1 cellular context compared by ENCODE assay signal in genomic region chr2:168247341-168248305, GRCh38.
TF ChIP-seq lines count a peak whose summit lies in the region.

TSS of gene STK39 (minus strand) at chr2:168247595. CDS start at chr2:168247435, 160 bp downstream.

TF ChIP-seq in HepG2, 621 proteins besides CTCF, POLR2A, EP300 and RAD21 (continued from another document and continues in another):
- TF ChIP-seq KAT8 (CRISPR knock-in tag; IDR thresholded peaks at IDR 0.05) (peak; percentile 51; the same call in 1 of the 2 replicates), SAFB2 (CRISPR knock-in tag; IDR thresholded peaks at IDR 0.05; ENCODE audit: borderline replicate concordance, low read depth) (0 out of 2 replicates have a peak, but pooled peaks have one; percentile 71), SPEN (CRISPR knock-in tag; IDR thresholded peaks at IDR 0.05; ENCODE audit: low read depth) (0 out of 2 replicates have a peak, but pooled peaks have one; percentile 35), ZNF740 (CRISPR knock-in tag; IDR thresholded peaks at IDR 0.05) (peak; percentile 92), ZNF224 (CRISPR knock-in tag; IDR thresholded peaks at IDR 0.05) (no peak), ZNF333 (CRISPR knock-in tag; IDR thresholded peaks at IDR 0.05; ENCODE audit: borderline replicate concordance) (no peak), ZSCAN31 (CRISPR knock-in tag; IDR thresholded peaks at IDR 0.05; ENCODE audit: low read depth) (peak; percentile 68), NAIF1 (CRISPR knock-in tag; IDR thresholded peaks at IDR 0.05; ENCODE audit: borderline replicate concordance) (peak; percentile 44; the same call in 1 of the 2 replicates), THAP11 (CRISPR knock-in tag; IDR thresholded peaks at IDR 0.05) (peak; percentile 63), ZNF44 (CRISPR knock-in tag; IDR thresholded peaks at IDR 0.05) (no peak), TERF1 (CRISPR knock-in tag; IDR thresholded peaks at IDR 0.05) (no peak), SMAD9 (CRISPR knock-in tag; IDR thresholded peaks at IDR 0.05) (no peak), E2F5 (CRISPR knock-in tag; conservative IDR thresholded peaks at IDR 0.05) (peak; percentile 41; the same call in 1 of the 2 replicates), PAXIP1 (CRISPR knock-in tag; conservative IDR thresholded peaks at IDR 0.05) (peak; percentile 47; the same call in 1 of the 2 replicates), HNRNPLL (IDR thresholded peaks at IDR 0.05; ENCODE audit: low read depth, low read length, poor library complexity, severe bottlenecking) (peak; percentile 95), ZNF292 (CRISPR knock-in tag; IDR thresholded peaks at IDR 0.05; ENCODE audit: borderline replicate concordance, low read depth) (peak; percentile 91), IRX3 (CRISPR knock-in tag; IDR thresholded peaks at IDR 0.05; ENCODE audit: borderline replicate concordance, low read depth) (no peak), ZNF276 (CRISPR knock-in tag; IDR thresholded peaks at IDR 0.05; ENCODE audit: low read depth) (peak; percentile 44; the same call in 1 of the 2 replicates), HMG20B (CRISPR knock-in tag; conservative IDR thresholded peaks at IDR 0.05) (0 out of 2 replicates have a peak, but pooled peaks have one; percentile 23), NR0B2 (CRISPR knock-in tag; IDR thresholded peaks at IDR 0.05) (0 out of 2 replicates have a peak, but pooled peaks have one; percentile 20), PAF1 (CRISPR knock-in tag; IDR thresholded peaks at IDR 0.05) (no peak), ZNF30 (CRISPR knock-in tag; IDR thresholded peaks at IDR 0.05) (no peak), HIVEP1 (CRISPR knock-in tag; IDR thresholded peaks at IDR 0.05) (peak; percentile 85), ZMYM2 (CRISPR knock-in tag; IDR thresholded peaks at IDR 0.05) (no peak), KDM2A (CRISPR knock-in tag; IDR thresholded peaks at IDR 0.05; ENCODE audit: borderline replicate concordance, low read depth) (peak; percentile 87; the same call in 1 of the 2 replicates), ZBTB38 (CRISPR knock-in tag; IDR thresholded peaks at IDR 0.05) (0 out of 2 replicates have a peak, but pooled peaks have one; percentile 62), ZNF124 (CRISPR knock-in tag; IDR thresholded peaks at IDR 0.05) (peak; percentile 86)
- TF ChIP-seq, protein P1, sequence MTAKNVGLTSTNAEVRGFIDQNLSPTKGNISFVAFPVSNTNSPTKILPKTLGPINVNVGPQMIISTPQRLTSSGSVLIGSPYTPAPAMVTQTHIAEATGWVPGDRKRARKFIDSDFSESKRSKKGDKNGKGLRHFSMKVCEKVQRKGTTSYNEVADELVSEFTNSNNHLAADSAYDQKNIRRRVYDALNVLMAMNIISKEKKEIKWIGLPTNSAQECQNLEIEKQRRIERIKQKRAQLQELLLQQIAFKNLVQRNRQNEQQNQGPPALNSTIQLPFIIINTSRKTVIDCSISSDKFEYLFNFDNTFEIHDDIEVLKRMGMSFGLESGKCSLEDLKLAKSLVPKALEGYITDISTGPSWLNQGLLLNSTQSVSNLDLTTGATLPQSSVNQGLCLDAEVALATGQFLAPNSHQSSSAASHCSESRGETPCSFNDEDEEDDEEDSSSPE (CRISPR knock-in tag; IDR thresholded peaks at IDR 0.05), result no peak
- TF ChIP-seq, protein P2, sequence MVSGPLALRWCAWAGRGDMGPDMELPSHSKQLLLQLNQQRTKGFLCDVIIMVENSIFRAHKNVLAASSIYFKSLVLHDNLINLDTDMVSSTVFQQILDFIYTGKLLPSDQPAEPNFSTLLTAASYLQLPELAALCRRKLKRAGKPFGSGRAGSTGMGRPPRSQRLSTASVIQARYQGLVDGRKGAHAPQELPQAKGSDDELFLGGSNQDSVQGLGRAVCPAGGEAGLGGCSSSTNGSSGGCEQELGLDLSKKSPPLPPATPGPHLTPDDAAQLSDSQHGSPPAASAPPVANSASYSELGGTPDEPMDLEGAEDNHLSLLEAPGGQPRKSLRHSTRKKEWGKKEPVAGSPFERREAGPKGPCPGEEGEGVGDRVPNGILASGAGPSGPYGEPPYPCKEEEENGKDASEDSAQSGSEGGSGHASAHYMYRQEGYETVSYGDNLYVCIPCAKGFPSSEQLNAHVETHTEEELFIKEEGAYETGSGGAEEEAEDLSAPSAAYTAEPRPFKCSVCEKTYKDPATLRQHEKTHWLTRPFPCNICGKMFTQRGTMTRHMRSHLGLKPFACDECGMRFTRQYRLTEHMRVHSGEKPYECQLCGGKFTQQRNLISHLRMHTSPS (CRISPR knock-in tag; IDR thresholded peaks at IDR 0.05; ENCODE audit: low read depth), result 0 out of 2 replicates have a peak, but pooled peaks have one; percentile 37
- TF ChIP-seq, protein P3, sequence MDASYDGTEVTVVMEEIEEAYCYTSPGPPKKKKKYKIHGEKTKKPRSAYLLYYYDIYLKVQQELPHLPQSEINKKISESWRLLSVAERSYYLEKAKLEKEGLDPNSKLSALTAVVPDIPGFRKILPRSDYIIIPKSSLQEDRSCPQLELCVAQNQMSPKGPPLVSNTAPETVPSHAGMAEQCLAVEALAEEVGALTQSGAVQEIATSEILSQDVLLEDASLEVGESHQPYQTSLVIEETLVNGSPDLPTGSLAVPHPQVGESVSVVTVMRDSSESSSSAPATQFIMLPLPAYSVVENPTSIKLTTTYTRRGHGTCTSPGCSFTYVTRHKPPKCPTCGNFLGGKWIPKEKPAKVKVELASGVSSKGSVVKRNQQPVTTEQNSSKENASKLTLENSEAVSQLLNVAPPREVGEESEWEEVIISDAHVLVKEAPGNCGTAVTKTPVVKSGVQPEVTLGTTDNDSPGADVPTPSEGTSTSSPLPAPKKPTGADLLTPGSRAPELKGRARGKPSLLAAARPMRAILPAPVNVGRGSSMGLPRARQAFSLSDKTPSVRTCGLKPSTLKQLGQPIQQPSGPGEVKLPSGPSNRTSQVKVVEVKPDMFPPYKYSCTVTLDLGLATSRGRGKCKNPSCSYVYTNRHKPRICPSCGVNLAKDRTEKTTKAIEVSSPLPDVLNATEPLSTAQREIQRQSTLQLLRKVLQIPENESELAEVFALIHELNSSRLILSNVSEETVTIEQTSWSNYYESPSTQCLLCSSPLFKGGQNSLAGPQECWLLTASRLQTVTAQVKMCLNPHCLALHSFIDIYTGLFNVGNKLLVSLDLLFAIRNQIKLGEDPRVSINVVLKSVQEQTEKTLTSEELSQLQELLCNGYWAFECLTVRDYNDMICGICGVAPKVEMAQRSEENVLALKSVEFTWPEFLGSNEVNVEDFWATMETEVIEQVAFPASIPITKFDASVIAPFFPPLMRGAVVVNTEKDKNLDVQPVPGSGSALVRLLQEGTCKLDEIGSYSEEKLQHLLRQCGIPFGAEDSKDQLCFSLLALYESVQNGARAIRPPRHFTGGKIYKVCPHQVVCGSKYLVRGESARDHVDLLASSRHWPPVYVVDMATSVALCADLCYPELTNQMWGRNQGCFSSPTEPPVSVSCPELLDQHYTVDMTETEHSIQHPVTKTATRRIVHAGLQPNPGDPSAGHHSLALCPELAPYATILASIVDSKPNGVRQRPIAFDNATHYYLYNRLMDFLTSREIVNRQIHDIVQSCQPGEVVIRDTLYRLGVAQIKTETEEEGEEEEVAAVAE (CRISPR knock-in tag; IDR thresholded peaks at IDR 0.05; ENCODE audit: borderline replicate concordance), result peak; percentile 48; the same call in 1 of the 2 replicates
- TF ChIP-seq, protein P4, sequence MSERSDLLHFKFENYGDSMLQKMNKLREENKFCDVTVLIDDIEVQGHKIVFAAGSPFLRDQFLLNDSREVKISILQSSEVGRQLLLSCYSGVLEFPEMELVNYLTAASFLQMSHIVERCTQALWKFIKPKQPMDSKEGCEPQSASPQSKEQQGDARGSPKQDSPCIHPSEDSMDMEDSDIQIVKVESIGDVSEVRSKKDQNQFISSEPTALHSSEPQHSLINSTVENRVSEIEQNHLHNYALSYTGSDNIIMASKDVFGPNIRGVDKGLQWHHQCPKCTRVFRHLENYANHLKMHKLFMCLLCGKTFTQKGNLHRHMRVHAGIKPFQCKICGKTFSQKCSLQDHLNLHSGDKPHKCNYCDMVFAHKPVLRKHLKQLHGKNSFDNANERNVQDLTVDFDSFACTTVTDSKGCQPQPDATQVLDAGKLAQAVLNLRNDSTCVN (CRISPR knock-in tag; IDR thresholded peaks at IDR 0.05; ENCODE audit: borderline replicate concordance), result peak; percentile 44; the same call in 1 of the 2 replicates
- TF ChIP-seq, protein P5, sequence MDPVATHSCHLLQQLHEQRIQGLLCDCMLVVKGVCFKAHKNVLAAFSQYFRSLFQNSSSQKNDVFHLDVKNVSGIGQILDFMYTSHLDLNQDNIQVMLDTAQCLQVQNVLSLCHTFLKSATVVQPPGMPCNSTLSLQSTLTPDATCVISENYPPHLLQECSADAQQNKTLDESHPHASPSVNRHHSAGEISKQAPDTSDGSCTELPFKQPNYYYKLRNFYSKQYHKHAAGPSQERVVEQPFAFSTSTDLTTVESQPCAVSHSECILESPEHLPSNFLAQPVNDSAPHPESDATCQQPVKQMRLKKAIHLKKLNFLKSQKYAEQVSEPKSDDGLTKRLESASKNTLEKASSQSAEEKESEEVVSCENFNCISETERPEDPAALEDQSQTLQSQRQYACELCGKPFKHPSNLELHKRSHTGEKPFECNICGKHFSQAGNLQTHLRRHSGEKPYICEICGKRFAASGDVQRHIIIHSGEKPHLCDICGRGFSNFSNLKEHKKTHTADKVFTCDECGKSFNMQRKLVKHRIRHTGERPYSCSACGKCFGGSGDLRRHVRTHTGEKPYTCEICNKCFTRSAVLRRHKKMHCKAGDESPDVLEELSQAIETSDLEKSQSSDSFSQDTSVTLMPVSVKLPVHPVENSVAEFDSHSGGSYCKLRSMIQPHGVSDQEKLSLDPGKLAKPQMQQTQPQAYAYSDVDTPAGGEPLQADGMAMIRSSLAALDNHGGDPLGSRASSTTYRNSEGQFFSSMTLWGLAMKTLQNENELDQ (CRISPR knock-in tag; IDR thresholded peaks at IDR 0.05; ENCODE audit: borderline replicate concordance), result no peak
